Comparison of ENCODE assay signal across 10 cellular contexts in the genomic region with DNA sequence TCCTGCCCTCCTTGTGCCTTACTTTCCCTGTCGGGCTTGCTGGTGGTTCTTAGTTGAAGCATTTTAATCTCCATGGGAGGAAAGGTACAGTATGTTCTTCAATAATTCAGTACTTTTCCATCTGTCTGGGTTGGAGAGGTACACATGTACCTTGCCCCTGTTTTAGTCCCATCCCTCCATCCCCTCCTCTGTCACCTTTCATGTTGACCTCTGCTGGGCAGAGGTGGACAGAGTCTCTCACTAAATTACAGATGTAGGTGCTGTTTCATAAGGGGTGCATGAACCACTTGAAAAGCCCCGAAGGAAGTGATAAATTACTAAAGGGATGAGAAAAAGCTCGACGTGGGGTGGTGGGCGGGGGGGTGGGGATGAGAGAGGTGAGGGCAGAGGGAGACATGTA. TPM values are rescaled to one million over a fixed set of nuclear protein-coding genes. Genes with fewer than 3 reads are reported as not detected.
A peak's percentile ranks its signal among the peaks of the same experiment; 100 is the strongest.
DNase-seq lines count a peak whose midpoint lies in the region; ATAC-seq and TF ChIP-seq lines count a peak whose summit lies in the region.
"Had no signal": no experiment of that assay in that cellular context is flagged by ENCODE, and none has a peak within 500 bp of the region (broad histone marks: within the 10 kb centered on the region; RNA-seq: fewer than 3 reads in every experiment).

No MANE protein-coding gene starts in this region.

- peaks cover 3 to 4% of the 10 kb centered on the region in 2 donors for H3K36me3 ChIP-seq in stomach smooth muscle (ENCODE audit: control insufficient read depth in 2 of 2, insufficient read depth in 2 of 2, low read length in 2 of 2)

- no peaks in the 10 kb centered on the region for H3K27me3 ChIP-seq in stomach smooth muscle (ENCODE audit: control insufficient read depth in 1 of 2, insufficient read depth in 2 of 2, low read length in 2 of 2)

- no peaks in the 10 kb centered on the region for H3K36me3 Mint-ChIP-seq in HFFc6 (ENCODE audit: low read depth)
- peaks cover 2 to 10% of the 10 kb centered on the region in 2 donors for H3K36me3 Mint-ChIP-seq in activated T-cell treated with anti-CD3 and anti-CD28 coated beads, Interleukin-2, amount 50 U/mL, for 72 hours (ENCODE audit: insufficient read depth in 2 of 2)

- H3K9ac ChIP-seq in stomach smooth muscle (ENCODE audit: low read length in 2 of 2) = no peak overlapping the region
- H3K9ac ChIP-seq: GM23248 had no signal

- peaks cover 69% of the 10 kb centered on the region for H3K4me1 Mint-ChIP-seq in HFFc6 (ENCODE audit: low read depth)
- peaks cover 93% of the 10 kb centered on the region for H3K4me1 Mint-ChIP-seq in activated T-cell treated with anti-CD3 and anti-CD28 coated beads, Interleukin-2, amount 50 U/mL, for 72 hours (ENCODE audit: low read depth)

- H3K4me1 ChIP-seq in stomach smooth muscle (ENCODE audit: control insufficient read depth, insufficient read depth, low read length) = peaks cover 40% of the 10 kb centered on the region

- no peaks in the 10 kb centered on the region for H3K9me3 ChIP-seq in stomach smooth muscle (ENCODE audit: control insufficient read depth in 2 of 2, low read length in 2 of 2)

- ATAC-seq in activated T-cell treated with anti-CD3 and anti-CD28 coated beads, Interleukin-2, amount 50 U/mL, for 72 hours (replicated peaks in 1 of 2) = peak in 1 of 2 donors; percentile 6
- ATAC-seq in left lobe of liver (peak; percentile 40), HG02642 (IDR thresholded peaks at IDR 0.05; ENCODE audit: poor library complexity, unreplicated experiment) (no peak)

- no peak overlapping the region for H3K4me3 ChIP-seq in stomach smooth muscle (ENCODE audit: low read length in 2 of 2)
- H3K4me3 ChIP-seq: GM23248 had no signal

- H3K27me3 Mint-ChIP-seq in HFFc6 (ENCODE audit: insufficient read depth) = 0 out of 2 replicates have a peak, but pooled peaks cover 1% of the 10 kb centered on the region
- no peaks in the 10 kb centered on the region for H3K27me3 Mint-ChIP-seq in activated T-cell treated with anti-CD3 and anti-CD28 coated beads, Interleukin-2, amount 50 U/mL, for 72 hours (ENCODE audit: low read depth)

- peak overlapping the region; percentile 98 for H3K27ac ChIP-seq in stomach smooth muscle (ENCODE audit: low read length)

- no peaks in the 10 kb centered on the region for H3K9me3 Mint-ChIP-seq in HFFc6
- H3K9me3 Mint-ChIP-seq in activated T-cell treated with anti-CD3 and anti-CD28 coated beads, Interleukin-2, amount 50 U/mL, for 72 hours = no peaks in the 10 kb centered on the region

- peak overlapping the region; percentile 89 for H3K27ac Mint-ChIP-seq in HFFc6
- H3K27ac Mint-ChIP-seq in activated T-cell treated with anti-CD3 and anti-CD28 coated beads, Interleukin-2, amount 50 U/mL, for 72 hours = peak overlapping the region; percentile 94

- no peak for TF ChIP-seq CTCF in HFFc6 (IDR thresholded peaks at IDR 0.05)

- DNase-seq in HFFc6 = no peak
- DNase-seq in activated T-cell treated with anti-CD3 and anti-CD28 coated beads, Interleukin-2, amount 50 U/mL, for 72 hours = peak in 1 of 2 donors; percentile 30
- no peak for DNase-seq in left lobe of liver (ENCODE audit: low spot score)
- DNase-seq in middle frontal gyrus (ENCODE audit: extremely low spot score, low spot score) = no peak
- no peak for DNase-seq in NCI-H748 treated with DMSO at 0.1 percent for 48 hours (lab: John Stamatoyannopoulos, UW)

- peak overlapping the region; percentile 68; the same call in 1 of the 2 replicates for H3K4me3 Mint-ChIP-seq in HFFc6
- H3K4me3 Mint-ChIP-seq in activated T-cell treated with anti-CD3 and anti-CD28 coated beads, Interleukin-2, amount 50 U/mL, for 72 hours = peak overlapping the region; percentile 83 to 99

RNA-seq across cellular contexts. Expression of a gene that starts 5.4 kb away (rescaled TPM):
- total RNA-seq in HFFc6 (2021; fragmentation: NEBNext Ultra II Directional; extraction: Animal tissue kit (Norgen Biotek cat#: 25700)) = 10 to 100 TPM; 14.4 to 21.4 (median 18.9) TPM
- 10 to 100 TPM; 35.5 to 53.7 TPM for total RNA-seq in activated T-cell treated with anti-CD3 and anti-CD28 coated beads, Interleukin-2, amount 50 U/mL, for 72 hours
- total RNA-seq in left lobe of liver = 87.8 TPM

RNA-seq across cellular contexts. Expression of a gene that starts 29.3 kb away (rescaled TPM):
- total RNA-seq in HFFc6 (2021; fragmentation: NEBNext Ultra II Directional; extraction: Animal tissue kit (Norgen Biotek cat#: 25700)) = under 1 TPM in 3 of 6 experiments, not detected in 3; 0.40 to 0.87 (median 0.55) TPM
- 10 to 100 TPM; 21.4 to 23.4 TPM for total RNA-seq in activated T-cell treated with anti-CD3 and anti-CD28 coated beads, Interleukin-2, amount 50 U/mL, for 72 hours
- 0.86 TPM for total RNA-seq in left lobe of liver
- total RNA-seq: dermis blood vessel endothelial cell, GM23248, kidney epithelial cell had no signal

RNA-seq across cellular contexts. Expression of a gene that starts 41.5 kb away (rescaled TPM):
- total RNA-seq in HFFc6 (2021; fragmentation: NEBNext Ultra II Directional; extraction: Animal tissue kit (Norgen Biotek cat#: 25700)) = 10 to 100 TPM; 34.7 to 40.6 (median 38.5) TPM
- 100 to 1,000 TPM; 144 to 154 TPM for total RNA-seq in activated T-cell treated with anti-CD3 and anti-CD28 coated beads, Interleukin-2, amount 50 U/mL, for 72 hours
- total RNA-seq in left lobe of liver = 31.6 TPM

RNA-seq across cellular contexts. Expression of a gene that starts 41.7 kb away (rescaled TPM):
- under 1 TPM; 0.20 to 0.47 (median 0.28) TPM for total RNA-seq in HFFc6 (2021; fragmentation: NEBNext Ultra II Directional; extraction: Animal tissue kit (Norgen Biotek cat#: 25700))
- 1 to 10 TPM; 2.1 to 3.6 TPM for total RNA-seq in activated T-cell treated with anti-CD3 and anti-CD28 coated beads, Interleukin-2, amount 50 U/mL, for 72 hours
- total RNA-seq in left lobe of liver = 1.0 TPM
- total RNA-seq: dermis blood vessel endothelial cell had no signal

RNA-seq across cellular contexts. Expression of a gene that starts 57.8 kb away (rescaled TPM):
- total RNA-seq in HFFc6 (2021; fragmentation: NEBNext Ultra II Directional; extraction: Animal tissue kit (Norgen Biotek cat#: 25700)) = 100 to 1,000 TPM; 291 to 396 (median 388) TPM
- total RNA-seq in activated T-cell treated with anti-CD3 and anti-CD28 coated beads, Interleukin-2, amount 50 U/mL, for 72 hours = 10 to 100 TPM; 12.9 to 13.7 TPM
- total RNA-seq in left lobe of liver = 71.8 TPM

Comparison
In these comparisons a context has a peak if more than half of its experiments do, and no peak if none do; other contexts are left out.
1. RNA of a gene that starts 29.3 kb away (total RNA-seq): 21.4 to 23.4 TPM in activated T-cell treated with anti-CD3 and anti-CD28 coated beads, Interleukin-2, amount 50 U/mL, for 72 hours; 0.86 TPM in left lobe of liver (single experiment) and 0.40 to 0.87 TPM in HFFc6; every median in the first group is over 10 times any median in the second.